Comparison of ENCODE assay signal across 13 cellular contexts in the genomic region with DNA sequence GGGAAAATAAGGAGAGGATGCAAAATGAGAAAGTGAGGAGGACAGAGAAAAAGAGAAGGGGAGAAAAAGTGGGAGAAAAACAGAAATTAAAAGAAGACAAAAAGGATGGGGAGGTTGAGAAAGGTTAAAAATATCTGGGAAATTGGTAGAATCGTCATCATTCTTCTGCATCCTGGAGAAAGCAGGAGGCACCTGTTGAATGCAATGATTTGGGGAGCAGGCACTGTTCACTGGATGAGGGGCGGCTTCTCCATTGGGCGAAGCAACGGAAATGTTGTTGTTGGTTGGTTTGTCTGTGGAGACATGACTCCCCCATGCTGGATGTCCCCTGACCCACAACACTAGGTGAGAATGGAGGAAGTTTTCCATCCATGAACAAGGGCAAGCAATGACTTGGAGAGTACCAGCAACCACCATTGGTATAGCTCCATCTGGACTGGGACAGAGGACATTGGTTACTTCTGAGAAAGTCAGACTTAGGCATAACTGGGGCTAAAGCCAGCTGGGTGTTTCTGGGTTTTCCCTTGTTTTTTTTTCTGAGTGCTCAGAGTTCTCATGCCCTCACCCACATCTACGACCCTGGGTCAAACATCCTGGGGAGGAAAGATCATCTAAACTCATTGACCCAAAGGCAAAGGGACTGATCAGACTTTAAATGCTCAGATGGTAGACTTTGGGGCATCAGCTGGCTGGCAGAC. TPM values are rescaled to one million over a fixed set of nuclear protein-coding genes. Genes with fewer than 3 reads are reported as not detected.
DNase-seq lines count a peak whose midpoint lies in the region; ATAC-seq, FAIRE-seq and TF ChIP-seq lines count a peak whose summit lies in the region.
"Had no signal": no experiment of that assay in that cellular context is flagged by ENCODE, and none has a peak within 500 bp of the region (broad histone marks: within the 10 kb centered on the region; RNA-seq: fewer than 3 reads in every experiment).

No MANE protein-coding gene starts in this region.

- no peak overlapping the region for H3K4me3 ChIP-seq in left lung

- H3K36me3 ChIP-seq in left lung, result no peaks in the 10 kb centered on the region

- H3K27ac ChIP-seq in left lung, result no peak overlapping the region

- no peaks in the 10 kb centered on the region for H3K9me3 ChIP-seq in left lung

- intact Hi-C loops in left lung (cut with DNase I), result no loop called here

- H3K4me3 Mint-ChIP-seq in activated naive CD4-positive, alpha-beta T cell treated with anti-CD3 and anti-CD28 coated beads, Interleukin-2, amount 50 U/mL, for 24 hours, result peak overlapping the region; percentile 86
- peak overlapping the region; percentile 82 for H3K4me3 Mint-ChIP-seq in activated naive CD8-positive, alpha-beta T cell
- H3K4me3 Mint-ChIP-seq: immature natural killer cell had no signal

- TF ChIP-seq POLR2A in H54 (IDR thresholded peaks at IDR 0.05; ENCODE audit: low read depth, low read length), result no peak

- H3K36me3 Mint-ChIP-seq in activated naive CD4-positive, alpha-beta T cell treated with anti-CD3 and anti-CD28 coated beads, Interleukin-2, amount 50 U/mL, for 24 hours, result peaks cover 2% of the 10 kb centered on the region
- H3K36me3 Mint-ChIP-seq in activated naive CD8-positive, alpha-beta T cell, result no peaks in the 10 kb centered on the region

- no peak for DNase-seq in activated naive CD4-positive, alpha-beta T cell treated with anti-CD3 and anti-CD28 coated beads, Interleukin-2, amount 50 U/mL, for 16 hours
- DNase-seq in left lung (no peak), EL (no peak), H54 (ENCODE audit: insufficient read length, low spot score) (no peak)
- DNase-seq: amygdala, immature natural killer cell, mesendoderm, NCI-H1048 had no signal

- TF ChIP-seq CTCF in left lung (IDR thresholded peaks at IDR 0.05), result no peak

- no peak for FAIRE-seq in H54 (lab: Jason Lieb, UNC)
- FAIRE-seq: colon had no signal

- H3K27me3 ChIP-seq in left lung, result no peaks in the 10 kb centered on the region

- peaks cover 76% of the 10 kb centered on the region for H3K4me1 Mint-ChIP-seq in activated naive CD4-positive, alpha-beta T cell treated with anti-CD3 and anti-CD28 coated beads, Interleukin-2, amount 50 U/mL, for 24 hours
- peaks cover 63% of the 10 kb centered on the region for H3K4me1 Mint-ChIP-seq in activated naive CD8-positive, alpha-beta T cell (ENCODE audit: low read depth)

- H3K9me3 Mint-ChIP-seq in activated naive CD4-positive, alpha-beta T cell treated with anti-CD3 and anti-CD28 coated beads, Interleukin-2, amount 50 U/mL, for 24 hours, result no peaks in the 10 kb centered on the region
- no peaks in the 10 kb centered on the region for H3K9me3 Mint-ChIP-seq in activated naive CD8-positive, alpha-beta T cell (ENCODE audit: low read depth)
- H3K9me3 Mint-ChIP-seq: immature natural killer cell had no signal

- no peaks in the 10 kb centered on the region for H3K4me1 ChIP-seq in left lung

- H3K27ac Mint-ChIP-seq in activated naive CD4-positive, alpha-beta T cell treated with anti-CD3 and anti-CD28 coated beads, Interleukin-2, amount 50 U/mL, for 24 hours, result peak overlapping the region; percentile 98
- H3K27ac Mint-ChIP-seq in activated naive CD8-positive, alpha-beta T cell, result peak overlapping the region; percentile 97

- ATAC-seq in HG02678 (IDR thresholded peaks at IDR 0.05; ENCODE audit: unreplicated experiment), result peak; percentile 23
- no peak for ATAC-seq in left lung
- no peak for ATAC-seq in esophagus mucosa

- H3K27me3 Mint-ChIP-seq in activated naive CD4-positive, alpha-beta T cell treated with anti-CD3 and anti-CD28 coated beads, Interleukin-2, amount 50 U/mL, for 24 hours, result no peaks in the 10 kb centered on the region
- H3K27me3 Mint-ChIP-seq in activated naive CD8-positive, alpha-beta T cell, result no peaks in the 10 kb centered on the region

RNA-seq across cellular contexts. Expression of gene CD44, which starts 11.9 kb away (rescaled TPM):
- total RNA-seq in left lung (100 to 1,000 TPM; 479 to 693 TPM), esophagus mucosa (814 TPM)
